ENCODE assay signal across 13 cellular contexts in genomic region chrX:45622042-45622423, GRCh38.
DNase-seq lines count a peak whose midpoint lies in the region; ATAC-seq and TF ChIP-seq lines count a peak whose summit lies in the region.
"Had no signal": no experiment of that assay in that cellular context is flagged by ENCODE, and none has a peak within 500 bp of the region (broad histone marks: within the 10 kb centered on the region; RNA-seq: fewer than 3 reads in every experiment).

No MANE protein-coding gene starts in this region.

- H3K4me1 ChIP-seq in GM23338 (ENCODE audit: insufficient read depth) (0 out of 2 replicates have a peak, but pooled peaks cover 9% of the 10 kb centered on the region), psoas muscle (no peaks in the 10 kb centered on the region), heart right ventricle (no peaks in the 10 kb centered on the region)
- H3K4me1 ChIP-seq: left lung had no signal

- H3K4me3 ChIP-seq in GM23338 (no peak overlapping the region), psoas muscle (no peak overlapping the region), heart right ventricle (no peak overlapping the region)
- H3K4me3 ChIP-seq: left lung, tibial nerve had no signal

- H2AFZ ChIP-seq in GM23338 = 0 out of 2 replicates have a peak overlapping the region, but pooled peaks have one; percentile 74

- peak; percentile 34 for ATAC-seq in GM18870 (IDR thresholded peaks at IDR 0.05; ENCODE audit: unreplicated experiment)
- no peak for ATAC-seq in GM23338
- no peak for ATAC-seq in psoas muscle
- no peak for ATAC-seq in heart right ventricle

- H3K4me1 Mint-ChIP-seq in GM23338 = peaks cover 13% of the 10 kb centered on the region; the same call in 2 of the 3 replicates
- peaks cover 13% of the 10 kb centered on the region for H3K4me1 Mint-ChIP-seq in activated naive CD8-positive, alpha-beta T cell treated with anti-CD3 and anti-CD28 coated beads for 36 hours
- H3K4me1 Mint-ChIP-seq in osteocyte (ENCODE audit: unreplicated experiment) = peaks cover 42% of the 10 kb centered on the region
- H3K4me1 Mint-ChIP-seq: naive B cell had no signal

- H3K9me3 ChIP-seq in psoas muscle (peaks cover 4% of the 10 kb centered on the region), heart right ventricle (peaks cover 0 to 4% (median 0%) of the 10 kb centered on the region in 11 donors)
- H3K9me3 ChIP-seq: left lung, tibial nerve had no signal

- H4K20me1 ChIP-seq in GM23338 (replicated peaks; ENCODE audit: insufficient read depth) = no peaks in the 10 kb centered on the region

- no peaks in the 10 kb centered on the region for H3K79me2 ChIP-seq in GM23338 (replicated peaks; ENCODE audit: insufficient read depth)

- H3K4me3 Mint-ChIP-seq in GM23338 = no peak overlapping the region
- no peak overlapping the region for H3K4me3 Mint-ChIP-seq in activated naive CD8-positive, alpha-beta T cell treated with anti-CD3 and anti-CD28 coated beads for 36 hours
- no peak overlapping the region for H3K4me3 Mint-ChIP-seq in osteocyte (ENCODE audit: unreplicated experiment)
- H3K4me3 Mint-ChIP-seq: naive B cell had no signal

- 79 to 89% (median 86%) methylated on average over 3 of the region's 3 CpGs for WGBS in psoas muscle, 3 donors
- WGBS in heart right ventricle, 2 donors = 96 to 97% methylated on average over 3 of the region's 3 CpGs

- DNase-seq in GM23338 (ENCODE audit: low spot score) (no peak), osteocyte (ENCODE audit: extremely low spot score, unreplicated experiment) (no peak), NCI-H2029 (lab: John Stamatoyannopoulos, UW) (no peak), psoas muscle (no peak), heart right ventricle (no peak)
- DNase-seq in activated naive CD8-positive, alpha-beta T cell treated with anti-CD3 and anti-CD28 coated beads for 36 hours = no peak
- DNase-seq: activated CD8-positive, alpha-beta memory T cell treated with anti-CD3 and anti-CD28 coated beads, Interleukin-2, amount 50 U/mL, for 4 hours; DND-41; left lung; naive B cell had no signal

- H3K36me3 ChIP-seq in GM23338 (ENCODE audit: insufficient read depth) (no peaks in the 10 kb centered on the region), psoas muscle (ENCODE audit: insufficient read depth in 1 of 2, low read depth in 1 of 2) (no peaks in the 10 kb centered on the region), heart right ventricle (no peaks in the 10 kb centered on the region)
- H3K36me3 ChIP-seq: left lung, tibial nerve had no signal

- H3K9me2 ChIP-seq in GM23338 (ENCODE audit: insufficient read depth) = no peaks in the 10 kb centered on the region

- H3K27me3 Mint-ChIP-seq in GM23338 (ENCODE audit: insufficient read depth, low read depth, poor library complexity) (no peaks in the 10 kb centered on the region), osteocyte (ENCODE audit: unreplicated experiment) (no peaks in the 10 kb centered on the region)
- no peaks in the 10 kb centered on the region for H3K27me3 Mint-ChIP-seq in activated naive CD8-positive, alpha-beta T cell treated with anti-CD3 and anti-CD28 coated beads for 36 hours

- peak overlapping the region; percentile 55 for H3K4me2 ChIP-seq in GM23338

- intact Hi-C loops in psoas muscle (cut with DNase I) = no loop called here
- intact Hi-C loops in heart right ventricle (cut with DNase I) = no loop called here

- H3K9me3 Mint-ChIP-seq in GM23338 (no peaks in the 10 kb centered on the region), osteocyte (ENCODE audit: unreplicated experiment) (peaks cover 20% of the 10 kb centered on the region)
- H3K9me3 Mint-ChIP-seq in activated naive CD8-positive, alpha-beta T cell treated with anti-CD3 and anti-CD28 coated beads for 36 hours = peaks cover 9% of the 10 kb centered on the region

- H3K27me3 ChIP-seq in GM23338 (ENCODE audit: insufficient read depth) (no peaks in the 10 kb centered on the region), psoas muscle (ENCODE audit: insufficient read depth in 3 of 3, low read length in 2 of 3) (peaks cover 0 to 19% (median 0%) of the 10 kb centered on the region in 3 donors), heart right ventricle (peaks cover 0 to 29% (median 0%) of the 10 kb centered on the region in 7 donors)
- H3K27me3 ChIP-seq: left lung, tibial nerve had no signal

- H3K27ac Mint-ChIP-seq in GM23338 (no peak overlapping the region), osteocyte (ENCODE audit: unreplicated experiment) (peak overlapping the region; percentile 94)
- H3K27ac Mint-ChIP-seq in activated naive CD8-positive, alpha-beta T cell treated with anti-CD3 and anti-CD28 coated beads for 36 hours = peak overlapping the region; percentile 27
- H3K27ac Mint-ChIP-seq: naive B cell had no signal

- TF ChIP-seq CTCF in GM23338 (conservative IDR thresholded peaks at IDR 0.05; ENCODE audit: low read depth in 2 of 2) (no peak), osteocyte (IDR thresholded peaks at IDR 0.05) (no peak), psoas muscle (IDR thresholded peaks at IDR 0.05) (no peak), heart right ventricle (IDR thresholded peaks at IDR 0.05) (no peak)

- H3F3A ChIP-seq in GM23338 (replicated peaks; ENCODE audit: low read depth) = no peaks in the 10 kb centered on the region

- H3K36me3 Mint-ChIP-seq in GM23338 (ENCODE audit: low read depth) = no peaks in the 10 kb centered on the region
- peaks cover 3% of the 10 kb centered on the region for H3K36me3 Mint-ChIP-seq in activated naive CD8-positive, alpha-beta T cell treated with anti-CD3 and anti-CD28 coated beads for 36 hours
- H3K36me3 Mint-ChIP-seq in osteocyte (ENCODE audit: unreplicated experiment) = peaks cover 2% of the 10 kb centered on the region
- H3K36me3 Mint-ChIP-seq: naive B cell had no signal

- H3K27ac ChIP-seq in GM23338 (ENCODE audit: low read depth) (no peak overlapping the region), psoas muscle (no peak overlapping the region), heart right ventricle (no peak overlapping the region)
- H3K27ac ChIP-seq: C4-2B, left lung had no signal

TF ChIP-seq in GM23338, 12 proteins besides CTCF, POLR2A, EP300 and RAD21 (continues in another document):
- TF ChIP-seq POLR2AphosphoS5 (IDR thresholded peaks at IDR 0.05; ENCODE audit: low read depth) (no peak), ZNF462 (CRISPR knock-in tag; IDR thresholded peaks at IDR 0.05) (no peak), CREB1 (CRISPR knock-in tag; IDR thresholded peaks at IDR 0.05; ENCODE audit: low read depth) (no peak), EZH2 (IDR thresholded peaks at IDR 0.05; ENCODE audit: low read depth, unreplicated experiment) (no peak), JUNB (IDR thresholded peaks at IDR 0.05; ENCODE audit: unreplicated experiment) (no peak), NANOG (IDR thresholded peaks at IDR 0.05; ENCODE audit: borderline replicate concordance) (no peak)
